Comparison of ENCODE assay signal across 1 cellular context in the genomic region with DNA sequence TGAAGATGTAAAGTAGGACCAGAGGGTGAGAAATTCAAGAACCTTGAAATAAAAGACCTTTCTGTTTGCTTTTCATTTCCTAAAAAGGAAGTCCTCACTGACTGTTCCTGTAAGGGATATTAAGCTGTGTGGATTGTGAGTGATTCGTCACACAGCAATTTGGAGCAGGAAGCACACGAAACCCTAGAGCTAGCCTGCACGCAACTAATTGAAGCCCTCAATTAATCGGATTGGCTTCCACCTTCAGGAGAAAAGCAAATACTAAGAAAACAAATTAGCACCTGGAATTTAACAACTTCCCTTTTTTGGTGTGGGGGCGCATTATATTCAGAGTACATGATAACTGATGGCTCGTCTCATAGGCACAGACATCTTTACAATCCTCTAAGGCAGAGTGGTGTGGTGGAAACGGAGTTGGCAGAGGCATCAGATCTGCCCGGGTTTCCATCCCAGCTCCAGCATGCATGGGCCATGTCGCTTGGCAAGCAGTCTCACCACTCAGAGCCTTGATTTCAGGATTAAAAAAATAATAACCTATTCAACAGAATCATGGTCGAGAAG.
TF ChIP-seq lines count a peak whose summit lies in the region.

No MANE protein-coding gene starts in this region.

TF ChIP-seq in HEK293, 187 proteins besides CTCF, POLR2A, EP300 and RAD21 (continued from another document and continues in another):
- TF ChIP-seq, protein P1, sequence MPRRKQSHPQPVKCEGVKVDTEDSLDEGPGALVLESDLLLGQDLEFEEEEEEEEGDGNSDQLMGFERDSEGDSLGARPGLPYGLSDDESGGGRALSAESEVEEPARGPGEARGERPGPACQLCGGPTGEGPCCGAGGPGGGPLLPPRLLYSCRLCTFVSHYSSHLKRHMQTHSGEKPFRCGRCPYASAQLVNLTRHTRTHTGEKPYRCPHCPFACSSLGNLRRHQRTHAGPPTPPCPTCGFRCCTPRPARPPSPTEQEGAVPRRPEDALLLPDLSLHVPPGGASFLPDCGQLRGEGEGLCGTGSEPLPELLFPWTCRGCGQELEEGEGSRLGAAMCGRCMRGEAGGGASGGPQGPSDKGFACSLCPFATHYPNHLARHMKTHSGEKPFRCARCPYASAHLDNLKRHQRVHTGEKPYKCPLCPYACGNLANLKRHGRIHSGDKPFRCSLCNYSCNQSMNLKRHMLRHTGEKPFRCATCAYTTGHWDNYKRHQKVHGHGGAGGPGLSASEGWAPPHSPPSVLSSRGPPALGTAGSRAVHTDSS (tag by site-specific recombination; IDR thresholded peaks at IDR 0.05) = no peak
- TF ChIP-seq ZNF629 (tag by site-specific recombination; IDR thresholded peaks at IDR 0.05) (peak; percentile 70), KLF7 (tag by site-specific recombination; IDR thresholded peaks at IDR 0.05; ENCODE audit: borderline replicate concordance) (no peak), ZNF521 (tag by site-specific recombination; IDR thresholded peaks at IDR 0.05) (no peak), ZNF174 (tag by site-specific recombination; IDR thresholded peaks at IDR 0.05) (no peak), KLF8 (tag by site-specific recombination; IDR thresholded peaks at IDR 0.05) (peak; percentile 63), ZNF560 (tag by site-specific recombination; IDR thresholded peaks at IDR 0.05; ENCODE audit: borderline replicate concordance) (no peak), GLIS2 (tag by site-specific recombination; IDR thresholded peaks at IDR 0.05) (no peak), ZNF626 (tag by site-specific recombination; IDR thresholded peaks at IDR 0.05) (no peak), ZNF416 (tag by site-specific recombination; IDR thresholded peaks at IDR 0.05) (no peak), SP7 (tag by site-specific recombination; IDR thresholded peaks at IDR 0.05) (peak; percentile 97), OVOL3 (tag by site-specific recombination; IDR thresholded peaks at IDR 0.05) (no peak), ZSCAN23 (tag by site-specific recombination; IDR thresholded peaks at IDR 0.05) (peak; percentile 42; the same call in 1 of the 2 replicates), IKZF3 (tag by site-specific recombination; IDR thresholded peaks at IDR 0.05) (no peak), REPIN1 (tag by site-specific recombination; IDR thresholded peaks at IDR 0.05; ENCODE audit: low read depth) (no peak), ZNF664 (tag by site-specific recombination; IDR thresholded peaks at IDR 0.05) (no peak), ZBTB17 (tag by site-specific recombination; IDR thresholded peaks at IDR 0.05) (peak; percentile 63), ZNF529 (tag by site-specific recombination; IDR thresholded peaks at IDR 0.05; ENCODE audit: insufficient replicate concordance) (no peak), ZNF366 (tag by site-specific recombination; conservative IDR thresholded peaks at IDR 0.05) (peak; percentile 77), ZNF24 (tag by site-specific recombination; IDR thresholded peaks at IDR 0.05) (0 out of 2 replicates have a peak, but pooled peaks have one; percentile 32), ZNF510 (tag by site-specific recombination; IDR thresholded peaks at IDR 0.05; ENCODE audit: insufficient replicate concordance) (no peak), ZNF48 (tag by site-specific recombination; IDR thresholded peaks at IDR 0.05) (no peak), ZNF266 (tag by site-specific recombination; IDR thresholded peaks at IDR 0.05; ENCODE audit: low read depth) (no peak), ZNF223 (tag by site-specific recombination; IDR thresholded peaks at IDR 0.05) (no peak), ZBTB1 (tag by site-specific recombination; IDR thresholded peaks at IDR 0.05) (no peak), WT1 (tag by site-specific recombination; IDR thresholded peaks at IDR 0.05) (peak; percentile 91), KLF10 (tag by site-specific recombination; IDR thresholded peaks at IDR 0.05) (no peak), BCL11B (tag by site-specific recombination; IDR thresholded peaks at IDR 0.05; ENCODE audit: low read depth) (no peak), ZNF391 (tag by site-specific recombination; IDR thresholded peaks at IDR 0.05; ENCODE audit: borderline replicate concordance, low read depth) (no peak), ZNF292 (tag by site-specific recombination; IDR thresholded peaks at IDR 0.05; ENCODE audit: borderline replicate concordance, low read depth) (no peak), ZNF785 (tag by site-specific recombination; IDR thresholded peaks at IDR 0.05) (no peak), ZNF610 (tag by site-specific recombination; IDR thresholded peaks at IDR 0.05; ENCODE audit: borderline replicate concordance) (no peak)
- TF ChIP-seq, protein P2, sequence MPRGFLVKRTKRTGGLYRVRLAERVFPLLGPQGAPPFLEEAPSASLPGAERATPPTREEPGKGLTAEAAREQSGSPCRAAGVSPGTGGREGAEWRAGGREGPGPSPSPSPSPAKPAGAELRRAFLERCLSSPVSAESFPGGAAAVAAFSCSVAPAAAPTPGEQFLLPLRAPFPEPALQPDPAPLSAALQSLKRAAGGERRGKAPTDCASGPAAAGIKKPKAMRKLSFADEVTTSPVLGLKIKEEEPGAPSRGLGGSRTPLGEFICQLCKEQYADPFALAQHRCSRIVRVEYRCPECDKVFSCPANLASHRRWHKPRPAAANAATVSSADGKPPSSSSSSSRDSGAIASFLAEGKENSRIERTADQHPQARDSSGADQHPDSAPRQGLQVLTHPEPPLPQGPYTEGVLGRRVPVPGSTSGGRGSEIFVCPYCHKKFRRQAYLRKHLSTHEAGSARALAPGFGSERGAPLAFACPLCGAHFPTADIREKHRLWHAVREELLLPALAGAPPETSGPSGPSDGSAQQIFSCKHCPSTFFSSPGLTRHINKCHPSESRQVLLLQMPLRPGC (tag by site-specific recombination; IDR thresholded peaks at IDR 0.05) = no peak
- TF ChIP-seq, protein P3, sequence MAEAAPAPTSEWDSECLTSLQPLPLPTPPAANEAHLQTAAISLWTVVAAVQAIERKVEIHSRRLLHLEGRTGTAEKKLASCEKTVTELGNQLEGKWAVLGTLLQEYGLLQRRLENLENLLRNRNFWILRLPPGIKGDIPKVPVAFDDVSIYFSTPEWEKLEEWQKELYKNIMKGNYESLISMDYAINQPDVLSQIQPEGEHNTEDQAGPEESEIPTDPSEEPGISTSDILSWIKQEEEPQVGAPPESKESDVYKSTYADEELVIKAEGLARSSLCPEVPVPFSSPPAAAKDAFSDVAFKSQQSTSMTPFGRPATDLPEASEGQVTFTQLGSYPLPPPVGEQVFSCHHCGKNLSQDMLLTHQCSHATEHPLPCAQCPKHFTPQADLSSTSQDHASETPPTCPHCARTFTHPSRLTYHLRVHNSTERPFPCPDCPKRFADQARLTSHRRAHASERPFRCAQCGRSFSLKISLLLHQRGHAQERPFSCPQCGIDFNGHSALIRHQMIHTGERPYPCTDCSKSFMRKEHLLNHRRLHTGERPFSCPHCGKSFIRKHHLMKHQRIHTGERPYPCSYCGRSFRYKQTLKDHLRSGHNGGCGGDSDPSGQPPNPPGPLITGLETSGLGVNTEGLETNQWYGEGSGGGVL (tag by site-specific recombination; IDR thresholded peaks at IDR 0.05) = no peak
- TF ChIP-seq, protein P4, sequence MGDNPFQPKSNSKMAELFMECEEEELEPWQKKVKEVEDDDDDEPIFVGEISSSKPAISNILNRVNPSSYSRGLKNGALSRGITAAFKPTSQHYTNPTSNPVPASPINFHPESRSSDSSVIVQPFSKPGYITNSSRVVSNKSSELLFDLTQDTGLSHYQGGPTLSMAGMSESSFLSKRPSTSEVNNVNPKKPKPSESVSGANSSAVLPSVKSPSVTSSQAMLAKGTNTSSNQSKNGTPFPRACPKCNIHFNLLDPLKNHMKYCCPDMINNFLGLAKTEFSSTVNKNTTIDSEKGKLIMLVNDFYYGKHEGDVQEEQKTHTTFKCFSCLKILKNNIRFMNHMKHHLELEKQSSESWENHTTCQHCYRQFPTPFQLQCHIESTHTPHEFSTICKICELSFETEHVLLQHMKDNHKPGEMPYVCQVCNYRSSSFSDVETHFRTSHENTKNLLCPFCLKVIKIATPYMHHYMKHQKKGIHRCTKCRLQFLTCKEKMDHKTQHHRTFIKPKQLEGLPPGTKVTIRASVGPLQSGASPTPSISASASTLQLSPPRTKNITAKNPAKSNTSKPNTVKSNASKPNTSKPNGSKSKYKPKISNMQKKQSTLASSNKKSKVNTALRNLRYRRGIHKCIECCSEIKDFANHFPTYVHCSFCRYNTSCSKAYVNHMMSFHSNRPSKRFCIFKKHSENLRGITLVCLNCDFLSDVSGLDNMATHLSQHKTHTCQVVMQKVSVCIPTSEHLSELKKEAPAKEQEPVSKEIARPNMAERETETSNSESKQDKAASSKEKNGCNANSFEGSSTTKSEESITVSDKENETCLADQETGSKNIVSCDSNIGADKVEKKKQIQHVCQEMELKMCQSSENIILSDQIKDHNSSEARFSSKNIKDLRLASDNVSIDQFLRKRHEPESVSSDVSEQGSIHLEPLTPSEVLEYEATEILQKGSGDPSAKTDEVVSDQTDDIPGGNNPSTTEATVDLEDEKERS (tag by site-specific recombination; IDR thresholded peaks at IDR 0.05) = peak; percentile 18; the same call in 1 of the 2 replicates
- TF ChIP-seq, protein P5, sequence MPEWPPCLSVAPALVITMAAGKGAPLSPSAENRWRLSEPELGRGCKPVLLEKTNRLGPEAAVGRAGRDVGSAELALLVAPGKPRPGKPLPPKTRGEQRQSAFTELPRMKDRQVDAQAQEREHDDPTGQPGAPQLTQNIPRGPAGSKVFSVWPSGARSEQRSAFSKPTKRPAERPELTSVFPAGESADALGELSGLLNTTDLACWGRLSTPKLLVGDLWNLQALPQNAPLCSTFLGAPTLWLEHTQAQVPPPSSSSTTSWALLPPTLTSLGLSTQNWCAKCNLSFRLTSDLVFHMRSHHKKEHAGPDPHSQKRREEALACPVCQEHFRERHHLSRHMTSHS (tag by site-specific recombination; IDR thresholded peaks at IDR 0.05) = no peak
- TF ChIP-seq, protein P6, sequence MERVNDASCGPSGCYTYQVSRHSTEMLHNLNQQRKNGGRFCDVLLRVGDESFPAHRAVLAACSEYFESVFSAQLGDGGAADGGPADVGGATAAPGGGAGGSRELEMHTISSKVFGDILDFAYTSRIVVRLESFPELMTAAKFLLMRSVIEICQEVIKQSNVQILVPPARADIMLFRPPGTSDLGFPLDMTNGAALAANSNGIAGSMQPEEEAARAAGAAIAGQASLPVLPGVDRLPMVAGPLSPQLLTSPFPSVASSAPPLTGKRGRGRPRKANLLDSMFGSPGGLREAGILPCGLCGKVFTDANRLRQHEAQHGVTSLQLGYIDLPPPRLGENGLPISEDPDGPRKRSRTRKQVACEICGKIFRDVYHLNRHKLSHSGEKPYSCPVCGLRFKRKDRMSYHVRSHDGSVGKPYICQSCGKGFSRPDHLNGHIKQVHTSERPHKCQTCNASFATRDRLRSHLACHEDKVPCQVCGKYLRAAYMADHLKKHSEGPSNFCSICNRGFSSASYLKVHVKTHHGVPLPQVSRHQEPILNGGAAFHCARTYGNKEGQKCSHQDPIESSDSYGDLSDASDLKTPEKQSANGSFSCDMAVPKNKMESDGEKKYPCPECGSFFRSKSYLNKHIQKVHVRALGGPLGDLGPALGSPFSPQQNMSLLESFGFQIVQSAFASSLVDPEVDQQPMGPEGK (tag by site-specific recombination; IDR thresholded peaks at IDR 0.05) = 0 out of 2 replicates have a peak, but pooled peaks have one; percentile 36
- TF ChIP-seq, protein P7, sequence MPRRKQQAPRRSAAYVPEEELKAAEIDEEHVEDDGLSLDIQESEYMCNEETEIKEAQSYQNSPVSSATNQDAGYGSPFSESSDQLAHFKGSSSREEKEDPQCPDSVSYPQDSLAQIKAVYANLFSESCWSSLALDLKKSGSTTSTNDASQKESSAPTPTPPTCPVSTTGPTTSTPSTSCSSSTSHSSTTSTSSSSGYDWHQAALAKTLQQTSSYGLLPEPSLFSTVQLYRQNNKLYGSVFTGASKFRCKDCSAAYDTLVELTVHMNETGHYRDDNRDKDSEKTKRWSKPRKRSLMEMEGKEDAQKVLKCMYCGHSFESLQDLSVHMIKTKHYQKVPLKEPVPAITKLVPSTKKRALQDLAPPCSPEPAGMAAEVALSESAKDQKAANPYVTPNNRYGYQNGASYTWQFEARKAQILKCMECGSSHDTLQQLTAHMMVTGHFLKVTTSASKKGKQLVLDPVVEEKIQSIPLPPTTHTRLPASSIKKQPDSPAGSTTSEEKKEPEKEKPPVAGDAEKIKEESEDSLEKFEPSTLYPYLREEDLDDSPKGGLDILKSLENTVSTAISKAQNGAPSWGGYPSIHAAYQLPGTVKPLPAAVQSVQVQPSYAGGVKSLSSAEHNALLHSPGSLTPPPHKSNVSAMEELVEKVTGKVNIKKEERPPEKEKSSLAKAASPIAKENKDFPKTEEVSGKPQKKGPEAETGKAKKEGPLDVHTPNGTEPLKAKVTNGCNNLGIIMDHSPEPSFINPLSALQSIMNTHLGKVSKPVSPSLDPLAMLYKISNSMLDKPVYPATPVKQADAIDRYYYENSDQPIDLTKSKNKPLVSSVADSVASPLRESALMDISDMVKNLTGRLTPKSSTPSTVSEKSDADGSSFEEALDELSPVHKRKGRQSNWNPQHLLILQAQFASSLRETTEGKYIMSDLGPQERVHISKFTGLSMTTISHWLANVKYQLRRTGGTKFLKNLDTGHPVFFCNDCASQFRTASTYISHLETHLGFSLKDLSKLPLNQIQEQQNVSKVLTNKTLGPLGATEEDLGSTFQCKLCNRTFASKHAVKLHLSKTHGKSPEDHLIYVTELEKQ (tag by site-specific recombination; IDR thresholded peaks at IDR 0.05; ENCODE audit: borderline replicate concordance) = peak; percentile 88
- TF ChIP-seq, protein P8, sequence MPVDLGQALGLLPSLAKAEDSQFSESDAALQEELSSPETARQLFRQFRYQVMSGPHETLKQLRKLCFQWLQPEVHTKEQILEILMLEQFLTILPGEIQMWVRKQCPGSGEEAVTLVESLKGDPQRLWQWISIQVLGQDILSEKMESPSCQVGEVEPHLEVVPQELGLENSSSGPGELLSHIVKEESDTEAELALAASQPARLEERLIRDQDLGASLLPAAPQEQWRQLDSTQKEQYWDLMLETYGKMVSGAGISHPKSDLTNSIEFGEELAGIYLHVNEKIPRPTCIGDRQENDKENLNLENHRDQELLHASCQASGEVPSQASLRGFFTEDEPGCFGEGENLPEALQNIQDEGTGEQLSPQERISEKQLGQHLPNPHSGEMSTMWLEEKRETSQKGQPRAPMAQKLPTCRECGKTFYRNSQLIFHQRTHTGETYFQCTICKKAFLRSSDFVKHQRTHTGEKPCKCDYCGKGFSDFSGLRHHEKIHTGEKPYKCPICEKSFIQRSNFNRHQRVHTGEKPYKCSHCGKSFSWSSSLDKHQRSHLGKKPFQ (tag by site-specific recombination; IDR thresholded peaks at IDR 0.05) = no peak
- TF ChIP-seq, protein P9, sequence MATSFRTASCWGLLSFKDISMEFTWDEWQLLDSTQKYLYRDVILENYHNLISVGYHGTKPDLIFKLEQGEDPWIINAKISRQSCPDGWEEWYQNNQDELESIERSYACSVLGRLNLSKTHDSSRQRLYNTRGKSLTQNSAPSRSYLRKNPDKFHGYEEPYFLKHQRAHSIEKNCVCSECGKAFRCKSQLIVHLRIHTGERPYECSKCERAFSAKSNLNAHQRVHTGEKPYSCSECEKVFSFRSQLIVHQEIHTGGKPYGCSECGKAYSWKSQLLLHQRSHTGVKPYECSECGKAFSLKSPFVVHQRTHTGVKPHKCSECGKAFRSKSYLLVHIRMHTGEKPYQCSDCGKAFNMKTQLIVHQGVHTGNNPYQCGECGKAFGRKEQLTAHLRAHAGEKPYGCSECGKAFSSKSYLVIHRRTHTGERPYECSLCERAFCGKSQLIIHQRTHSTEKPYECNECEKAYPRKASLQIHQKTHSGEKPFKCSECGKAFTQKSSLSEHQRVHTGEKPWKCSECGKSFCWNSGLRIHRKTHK (tag by site-specific recombination; IDR thresholded peaks at IDR 0.05) = no peak
